ENCODE assay signal across 8 cellular contexts in genomic region chr11:66429983-66430602, GRCh38. TPM values are rescaled to one million over a fixed set of nuclear protein-coding genes. Genes with fewer than 3 reads are reported as not detected.
A peak's percentile ranks its signal among the peaks of the same experiment; 100 is the strongest.
DNase-seq lines count a peak whose midpoint lies in the region; ATAC-seq and TF ChIP-seq lines count a peak whose summit lies in the region.

No MANE protein-coding gene starts in this region.

- H3K9ac ChIP-seq in neuronal stem cell (ENCODE audit: low read depth, low read length, poor library complexity), result no peak overlapping the region

- CTCF ChIA-PET in Panc1 (lab: Charles Lee), result interaction anchor here (0.6 to 2.6 kb wide), 6 partner anchors 12 to 255 kb away, joined by 3 to 13 read pairs (median 4); no protein-coding TSS in a partner anchor

- H3K27me3 Mint-ChIP-seq in activated T-cell treated with anti-CD3 and anti-CD28 coated beads, Interleukin-2, amount 50 U/mL, for 4 hours (ENCODE audit: low read depth), result peaks cover 4% of the 10 kb centered on the region

- no peak overlapping the region for H3K4me2 ChIP-seq in neuronal stem cell (ENCODE audit: insufficient read depth, low read length, poor library complexity, severe bottlenecking)

- H4K91ac ChIP-seq in neuronal stem cell (ENCODE audit: low read depth, low read length, poor library complexity), result no peak overlapping the region

- H2BK120ac ChIP-seq in neuronal stem cell (ENCODE audit: low read depth, low read length), result no peak overlapping the region

- no CpG with 5 or more reads among the region's 9 CpGs for WGBS in neuronal stem cell (ENCODE audit: extremely low coverage in 2 of 2, insufficient read length in 2 of 2, insufficient replicate concordance in 1 of 2), 2 donors

- H3K36me3 Mint-ChIP-seq in activated T-cell treated with anti-CD3 and anti-CD28 coated beads, Interleukin-2, amount 50 U/mL, for 4 hours (ENCODE audit: insufficient read depth), result peaks cover 7% of the 10 kb centered on the region

- H3K9me3 Mint-ChIP-seq in activated T-cell treated with anti-CD3 and anti-CD28 coated beads, Interleukin-2, amount 50 U/mL, for 4 hours, result no peaks in the 10 kb centered on the region

- no peak overlapping the region for H2BK12ac ChIP-seq in neuronal stem cell (ENCODE audit: low read length)

- no peak overlapping the region for H4K8ac ChIP-seq in neuronal stem cell (ENCODE audit: low read depth, low read length)

- ATAC-seq in Panc1 (peak; percentile 94), GM21447 (IDR thresholded peaks at IDR 0.05; ENCODE audit: unreplicated experiment) (no peak)
- peak; percentile 89 to 98 for ATAC-seq in activated T-cell treated with anti-CD3 and anti-CD28 coated beads, Interleukin-2, amount 50 U/mL, for 4 hours

- POLR2A ChIA-PET in Panc1 (lab: Charles Lee), result no interaction called here

- no peaks in the 10 kb centered on the region for H3K36me3 ChIP-seq in Panc1 (ENCODE audit: control insufficient read depth, insufficient read depth, low read length)
- H3K36me3 ChIP-seq in neuronal stem cell (replicated peaks in 1 of 2; ENCODE audit: control insufficient read depth in 2 of 2, insufficient read depth in 2 of 2, low read length in 2 of 2), result peaks cover 4 to 18% of the 10 kb centered on the region in 2 donors

- H3K18ac ChIP-seq in neuronal stem cell (ENCODE audit: low read length), result no peak overlapping the region

- intact Hi-C loops in Panc1 (cut with micrococcal nuclease; ENCODE audit: unreplicated experiment), result loop anchor here (1.0 kb wide), 1 partner anchor 22 kb away; no protein-coding TSS in a partner anchor

- no peak overlapping the region for H3K4ac ChIP-seq in neuronal stem cell (ENCODE audit: low read length)

- TF ChIP-seq CTCF in Panc1 (IDR thresholded peaks at IDR 0.05), result peak; percentile 97

- H3K4me1 ChIP-seq in Panc1 (ENCODE audit: control insufficient read depth, insufficient read depth, low read length), result no peaks in the 10 kb centered on the region
- no peaks in the 10 kb centered on the region for H3K4me1 ChIP-seq in neuronal stem cell (ENCODE audit: control insufficient read depth in 2 of 2, insufficient read depth in 1 of 2, low read depth in 1 of 2, low read length in 2 of 2)

- H3K27ac ChIP-seq in Panc1 (ENCODE audit: low read length), result no peak overlapping the region
- H3K27ac ChIP-seq in neuronal stem cell (replicated peaks; ENCODE audit: low read length), result no peak overlapping the region
- H3K27ac ChIP-seq in substantia nigra (ENCODE audit: low read depth, low read length, poor library complexity, severe bottlenecking), result no peak overlapping the region

- no peaks in the 10 kb centered on the region for H3K79me1 ChIP-seq in neuronal stem cell (ENCODE audit: low read depth, low read length)

- no peak overlapping the region for H2BK5ac ChIP-seq in neuronal stem cell (ENCODE audit: low read length)

- no peak overlapping the region for H3K14ac ChIP-seq in neuronal stem cell (ENCODE audit: low read length)

- H3K23ac ChIP-seq in neuronal stem cell (ENCODE audit: low read depth, low read length, poor library complexity), result no peak overlapping the region

- H3K4me1 Mint-ChIP-seq in activated T-cell treated with anti-CD3 and anti-CD28 coated beads, Interleukin-2, amount 50 U/mL, for 4 hours (ENCODE audit: low read depth), result no peaks in the 10 kb centered on the region

- no TSS peak for BruUV-seq in Panc1 (replicated peaks; lab: Mats Ljungman, UMichigan)

- in situ Hi-C loops in Panc1 (cut with HindIII; ENCODE audit: low pct_unique_long_range_greater_than_20kb, low sequenced_read_pairs), result no loop called here

- no peaks in the 10 kb centered on the region for H3K27me3 ChIP-seq in Panc1 (ENCODE audit: control insufficient read depth, insufficient read depth, low read length)
- no peaks in the 10 kb centered on the region for H3K27me3 ChIP-seq in neuronal stem cell (ENCODE audit: control insufficient read depth in 3 of 3, insufficient read depth in 3 of 3, low read depth in 1 of 3, low read length in 3 of 3)

- H3K9me3 ChIP-seq in Panc1 (ENCODE audit: control insufficient read depth, insufficient read depth, low read depth, low read length), result no peaks in the 10 kb centered on the region
- H3K9me3 ChIP-seq in neuronal stem cell (replicated peaks in 1 of 2; ENCODE audit: control insufficient read depth in 2 of 2, insufficient read depth in 1 of 2, low read depth in 1 of 2, low read length in 2 of 2), result no peaks in the 10 kb centered on the region

- H3K4me3 Mint-ChIP-seq in activated T-cell treated with anti-CD3 and anti-CD28 coated beads, Interleukin-2, amount 50 U/mL, for 4 hours, result no peak overlapping the region

- H3K4me3 ChIP-seq in Jurkat, Clone E6-1 (ENCODE audit: low read length), result no peak overlapping the region
- no peak overlapping the region for H3K4me3 ChIP-seq in Panc1 (ENCODE audit: low read depth in 2 of 2, low read length in 2 of 2)
- H3K4me3 ChIP-seq in neuronal stem cell (ENCODE audit: low read length in 2 of 2), result no peak overlapping the region

- DNase-seq in COLO668 (lab: John Stamatoyannopoulos, UW; ENCODE audit: unreplicated experiment), result peak; percentile 75
- DNase-seq in Jurkat, Clone E6-1 (ENCODE audit: low read depth, low spot score), result peak; percentile 50
- DNase-seq in Panc1 (ENCODE audit: low read depth, low spot score), result peak; percentile 45
- DNase-seq in activated T-cell treated with anti-CD3 and anti-CD28 coated beads, Interleukin-2, amount 50 U/mL, for 4 hours, result peak; percentile 73
- DNase-seq in fibroblast of peridontal ligament (ENCODE audit: extremely low read depth), result peak; percentile 77
- peak; percentile 76 for DNase-seq in neuronal stem cell (ENCODE audit: low spot score)
- peak in 40 of 49 donors; percentile 6 to 80 (median 53) for DNase-seq in substantia nigra (lab: John Stamatoyannopoulos, UW)

- no peak overlapping the region for H2BK15ac ChIP-seq in neuronal stem cell (ENCODE audit: low read length)

- H2AFZ ChIP-seq in neuronal stem cell (ENCODE audit: low read length), result no peak overlapping the region

- no peak overlapping the region for H2AK5ac ChIP-seq in neuronal stem cell (ENCODE audit: low read depth, low read length)

RNA-seq across cellular contexts. Expression of gene MRPL11, which starts 8.6 kb away (rescaled TPM):
- polyA plus RNA-seq in Jurkat, Clone E6-1 (2012; ENCODE audit: insufficient read depth, insufficient read length), result 202 TPM
- 158 TPM for total RNA-seq in Panc1 (2021; ENCODE audit: unreplicated experiment)
- 139 TPM for polyA plus RNA-seq in Panc1 (2012; ENCODE audit: insufficient read length)
- 100 to 1,000 TPM; 124 to 141 (median 129) TPM for total RNA-seq in activated T-cell treated with anti-CD3 and anti-CD28 coated beads, Interleukin-2, amount 50 U/mL, for 4 hours
- polyA plus RNA-seq in neuronal stem cell (2013, experiment 1 of 2), result 108 TPM
- 108 TPM for polyA plus RNA-seq in neuronal stem cell (2013, experiment 2 of 2)

RNA-seq across cellular contexts. Expression of gene NPAS4, which starts 9.3 kb away (rescaled TPM):
- polyA plus RNA-seq in Jurkat, Clone E6-1 (2012; ENCODE audit: insufficient read depth, insufficient read length), result 0.47 TPM
- total RNA-seq in Panc1 (2021; ENCODE audit: unreplicated experiment), result 0.08 TPM
- not detected for polyA plus RNA-seq in Panc1 (2012; ENCODE audit: insufficient read length)
- not detected for total RNA-seq in activated T-cell treated with anti-CD3 and anti-CD28 coated beads, Interleukin-2, amount 50 U/mL, for 4 hours
- polyA plus RNA-seq in neuronal stem cell (2013, experiment 1 of 2), result 0.74 TPM
- 0.62 TPM for polyA plus RNA-seq in neuronal stem cell (2013, experiment 2 of 2)

RNA-seq across cellular contexts. Expression of gene PELI3, which starts 36.6 kb away (rescaled TPM):
- 5.3 TPM for polyA plus RNA-seq in Jurkat, Clone E6-1 (2012; ENCODE audit: insufficient read depth, insufficient read length)
- 9.1 TPM for total RNA-seq in Panc1 (2021; ENCODE audit: unreplicated experiment)
- 9.1 TPM for polyA plus RNA-seq in Panc1 (2012; ENCODE audit: insufficient read length)
- total RNA-seq in activated T-cell treated with anti-CD3 and anti-CD28 coated beads, Interleukin-2, amount 50 U/mL, for 4 hours, result 1 to 10 TPM; 4.9 to 8.5 (median 7.8) TPM
- polyA plus RNA-seq in neuronal stem cell (2013, experiment 1 of 2), result 6.4 TPM
- 6.3 TPM for polyA plus RNA-seq in neuronal stem cell (2013, experiment 2 of 2)

RNA-seq across cellular contexts. Expression of gene DPP3, which starts 50.1 kb away (rescaled TPM):
- 119 TPM for polyA plus RNA-seq in Jurkat, Clone E6-1 (2012; ENCODE audit: insufficient read depth, insufficient read length)
- total RNA-seq in Panc1 (2021; ENCODE audit: unreplicated experiment), result 180 TPM
- polyA plus RNA-seq in Panc1 (2012; ENCODE audit: insufficient read length), result 209 TPM
- total RNA-seq in activated T-cell treated with anti-CD3 and anti-CD28 coated beads, Interleukin-2, amount 50 U/mL, for 4 hours, result 100 to 1,000 TPM; 123 to 142 (median 132) TPM
- polyA plus RNA-seq in neuronal stem cell (2013, experiment 1 of 2), result 23.4 TPM
- polyA plus RNA-seq in neuronal stem cell (2013, experiment 2 of 2), result 23.8 TPM

RNA-seq across cellular contexts. Expression of gene SLC29A2, which starts 58.5 kb away (rescaled TPM):
- 8.8 TPM for polyA plus RNA-seq in Jurkat, Clone E6-1 (2012; ENCODE audit: insufficient read depth, insufficient read length)
- 28.3 TPM for total RNA-seq in Panc1 (2021; ENCODE audit: unreplicated experiment)
- polyA plus RNA-seq in Panc1 (2012; ENCODE audit: insufficient read length), result 31.4 TPM
- total RNA-seq in activated T-cell treated with anti-CD3 and anti-CD28 coated beads, Interleukin-2, amount 50 U/mL, for 4 hours, result 10 to 100 TPM; 10.5 to 15.7 (median 11.4) TPM
- 36.9 TPM for polyA plus RNA-seq in neuronal stem cell (2013, experiment 1 of 2)
- 36.4 TPM for polyA plus RNA-seq in neuronal stem cell (2013, experiment 2 of 2)
